ENCODE assay signal across 2 cellular contexts in the genomic region with DNA sequence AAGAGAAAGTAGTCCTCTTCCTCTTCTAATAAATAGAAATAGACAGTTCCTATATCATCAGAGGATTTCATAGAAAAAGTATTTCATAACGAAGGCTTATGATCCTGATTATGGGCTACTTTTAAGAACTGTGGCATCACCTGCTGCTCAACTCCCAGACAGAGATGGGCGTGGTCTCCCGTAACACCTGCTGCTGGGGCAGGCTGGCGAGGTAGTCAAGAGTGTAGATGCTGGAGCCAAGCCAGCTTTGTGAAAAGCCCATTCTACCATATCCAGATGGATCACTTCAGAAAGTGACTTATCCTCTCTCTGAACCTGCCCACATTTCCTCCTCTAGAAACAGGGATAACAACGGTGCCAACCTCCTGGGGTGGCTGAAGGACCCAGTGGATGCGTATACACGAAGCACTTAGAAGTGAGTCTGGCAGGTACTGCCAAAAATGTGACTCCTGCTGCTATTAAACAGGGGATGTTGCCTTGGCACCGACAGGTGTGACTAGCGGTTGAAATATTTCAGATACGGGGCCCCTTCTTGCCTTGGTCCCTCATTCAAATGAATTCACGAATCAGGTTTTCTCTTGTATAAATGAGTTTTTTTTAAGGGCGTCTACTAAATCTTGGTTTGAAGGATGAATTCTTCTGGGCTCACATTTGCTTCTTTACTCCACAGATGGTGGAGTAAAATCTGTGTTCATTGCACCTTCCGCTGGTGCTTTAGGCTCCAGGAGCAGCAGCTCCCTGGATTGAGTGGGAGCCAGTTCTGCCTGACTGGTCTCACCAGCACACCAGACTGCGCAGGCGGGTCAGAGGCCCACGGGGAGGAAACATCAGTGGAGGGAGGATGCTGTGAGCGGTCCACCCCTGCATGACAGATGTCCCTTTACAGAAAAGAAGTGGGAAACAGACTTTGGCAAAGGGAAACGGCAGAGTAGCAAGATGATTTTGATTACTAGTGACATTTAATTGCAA.
TF ChIP-seq lines count a peak whose summit lies in the region.

No MANE protein-coding gene starts in this region.

TF ChIP-seq in SK-N-SH, 30 proteins besides CTCF, POLR2A, EP300 and RAD21 (continued from another document):
- TF ChIP-seq, protein P1, sequence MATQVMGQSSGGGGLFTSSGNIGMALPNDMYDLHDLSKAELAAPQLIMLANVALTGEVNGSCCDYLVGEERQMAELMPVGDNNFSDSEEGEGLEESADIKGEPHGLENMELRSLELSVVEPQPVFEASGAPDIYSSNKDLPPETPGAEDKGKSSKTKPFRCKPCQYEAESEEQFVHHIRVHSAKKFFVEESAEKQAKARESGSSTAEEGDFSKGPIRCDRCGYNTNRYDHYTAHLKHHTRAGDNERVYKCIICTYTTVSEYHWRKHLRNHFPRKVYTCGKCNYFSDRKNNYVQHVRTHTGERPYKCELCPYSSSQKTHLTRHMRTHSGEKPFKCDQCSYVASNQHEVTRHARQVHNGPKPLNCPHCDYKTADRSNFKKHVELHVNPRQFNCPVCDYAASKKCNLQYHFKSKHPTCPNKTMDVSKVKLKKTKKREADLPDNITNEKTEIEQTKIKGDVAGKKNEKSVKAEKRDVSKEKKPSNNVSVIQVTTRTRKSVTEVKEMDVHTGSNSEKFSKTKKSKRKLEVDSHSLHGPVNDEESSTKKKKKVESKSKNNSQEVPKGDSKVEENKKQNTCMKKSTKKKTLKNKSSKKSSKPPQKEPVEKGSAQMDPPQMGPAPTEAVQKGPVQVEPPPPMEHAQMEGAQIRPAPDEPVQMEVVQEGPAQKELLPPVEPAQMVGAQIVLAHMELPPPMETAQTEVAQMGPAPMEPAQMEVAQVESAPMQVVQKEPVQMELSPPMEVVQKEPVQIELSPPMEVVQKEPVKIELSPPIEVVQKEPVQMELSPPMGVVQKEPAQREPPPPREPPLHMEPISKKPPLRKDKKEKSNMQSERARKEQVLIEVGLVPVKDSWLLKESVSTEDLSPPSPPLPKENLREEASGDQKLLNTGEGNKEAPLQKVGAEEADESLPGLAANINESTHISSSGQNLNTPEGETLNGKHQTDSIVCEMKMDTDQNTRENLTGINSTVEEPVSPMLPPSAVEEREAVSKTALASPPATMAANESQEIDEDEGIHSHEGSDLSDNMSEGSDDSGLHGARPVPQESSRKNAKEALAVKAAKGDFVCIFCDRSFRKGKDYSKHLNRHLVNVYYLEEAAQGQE (IDR thresholded peaks at IDR 0.05; ENCODE audit: low read depth, low read length): no peak
- TF ChIP-seq FOXM1 (IDR thresholded peaks at IDR 0.05; ENCODE audit: low read depth): no peak
TF ChIP-seq in SK-N-SH: peak in this region for 0.

TF ChIP-seq in SK-N-SH treated with all-trans-retinoic acid at 6 μM for 48 hours, 23 proteins besides CTCF, POLR2A, EP300 and RAD21 (continued from another document):
- TF ChIP-seq, protein P2, sequence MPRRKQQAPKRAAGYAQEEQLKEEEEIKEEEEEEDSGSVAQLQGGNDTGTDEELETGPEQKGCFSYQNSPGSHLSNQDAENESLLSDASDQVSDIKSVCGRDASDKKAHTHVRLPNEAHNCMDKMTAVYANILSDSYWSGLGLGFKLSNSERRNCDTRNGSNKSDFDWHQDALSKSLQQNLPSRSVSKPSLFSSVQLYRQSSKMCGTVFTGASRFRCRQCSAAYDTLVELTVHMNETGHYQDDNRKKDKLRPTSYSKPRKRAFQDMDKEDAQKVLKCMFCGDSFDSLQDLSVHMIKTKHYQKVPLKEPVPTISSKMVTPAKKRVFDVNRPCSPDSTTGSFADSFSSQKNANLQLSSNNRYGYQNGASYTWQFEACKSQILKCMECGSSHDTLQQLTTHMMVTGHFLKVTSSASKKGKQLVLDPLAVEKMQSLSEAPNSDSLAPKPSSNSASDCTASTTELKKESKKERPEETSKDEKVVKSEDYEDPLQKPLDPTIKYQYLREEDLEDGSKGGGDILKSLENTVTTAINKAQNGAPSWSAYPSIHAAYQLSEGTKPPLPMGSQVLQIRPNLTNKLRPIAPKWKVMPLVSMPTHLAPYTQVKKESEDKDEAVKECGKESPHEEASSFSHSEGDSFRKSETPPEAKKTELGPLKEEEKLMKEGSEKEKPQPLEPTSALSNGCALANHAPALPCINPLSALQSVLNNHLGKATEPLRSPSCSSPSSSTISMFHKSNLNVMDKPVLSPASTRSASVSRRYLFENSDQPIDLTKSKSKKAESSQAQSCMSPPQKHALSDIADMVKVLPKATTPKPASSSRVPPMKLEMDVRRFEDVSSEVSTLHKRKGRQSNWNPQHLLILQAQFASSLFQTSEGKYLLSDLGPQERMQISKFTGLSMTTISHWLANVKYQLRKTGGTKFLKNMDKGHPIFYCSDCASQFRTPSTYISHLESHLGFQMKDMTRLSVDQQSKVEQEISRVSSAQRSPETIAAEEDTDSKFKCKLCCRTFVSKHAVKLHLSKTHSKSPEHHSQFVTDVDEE (CRISPR knock-in tag; IDR thresholded peaks at IDR 0.05): no peak
- no peak for TF ChIP-seq OSR1 (CRISPR knock-in tag; IDR thresholded peaks at IDR 0.05)
- TF ChIP-seq GLIS3 (CRISPR knock-in tag; IDR thresholded peaks at IDR 0.05): no peak
- no peak for TF ChIP-seq ZC3H10 (CRISPR knock-in tag; IDR thresholded peaks at IDR 0.05)
- no peak for TF ChIP-seq PPARA (CRISPR knock-in tag; IDR thresholded peaks at IDR 0.05; ENCODE audit: borderline replicate concordance)
